Comparison of ENCODE assay signal across 1 cellular context in genomic region chr10:95635319-95635733, GRCh38.
TF ChIP-seq lines count a peak whose summit lies in the region.

No MANE protein-coding gene starts in this region.

TF ChIP-seq in HepG2, 621 proteins besides CTCF, POLR2A, EP300 and RAD21 (continued from another document and continues in another):
- no peak for TF ChIP-seq ZNF512B (CRISPR knock-in tag; IDR thresholded peaks at IDR 0.05; ENCODE audit: borderline replicate concordance)
- no peak for TF ChIP-seq ZNF10 (CRISPR knock-in tag; IDR thresholded peaks at IDR 0.05; ENCODE audit: borderline replicate concordance, low read depth)
- TF ChIP-seq KDM2A (CRISPR knock-in tag; IDR thresholded peaks at IDR 0.05; ENCODE audit: borderline replicate concordance, low read depth) = no peak
- TF ChIP-seq ZNF782 (CRISPR knock-in tag; IDR thresholded peaks at IDR 0.05; ENCODE audit: borderline replicate concordance) = no peak
- no peak for TF ChIP-seq YY1 (IDR thresholded peaks at IDR 0.05; ENCODE audit: insufficient read depth, insufficient replicate concordance, low read depth, low read length)
- TF ChIP-seq, protein P1, sequence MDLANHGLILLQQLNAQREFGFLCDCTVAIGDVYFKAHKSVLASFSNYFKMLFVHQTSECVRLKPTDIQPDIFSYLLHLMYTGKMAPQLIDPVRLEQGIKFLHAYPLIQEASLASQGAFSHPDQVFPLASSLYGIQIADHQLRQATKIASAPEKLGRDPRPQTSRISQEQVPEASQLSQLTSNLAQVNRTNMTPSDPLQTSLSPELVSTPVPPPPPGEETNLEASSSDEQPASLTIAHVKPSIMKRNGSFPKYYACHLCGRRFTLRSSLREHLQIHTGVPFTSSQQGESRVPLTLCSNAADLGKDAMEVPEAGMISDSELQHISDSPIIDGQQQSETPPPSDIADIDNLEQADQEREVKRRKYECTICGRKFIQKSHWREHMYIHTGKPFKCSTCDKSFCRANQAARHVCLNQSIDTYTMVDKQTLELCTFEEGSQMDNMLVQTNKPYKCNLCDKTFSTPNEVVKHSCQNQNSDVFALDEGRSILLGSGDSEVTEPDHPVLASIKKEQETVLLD (CRISPR knock-in tag; IDR thresholded peaks at IDR 0.05; ENCODE audit: low read depth) = no peak
- TF ChIP-seq, protein P2, sequence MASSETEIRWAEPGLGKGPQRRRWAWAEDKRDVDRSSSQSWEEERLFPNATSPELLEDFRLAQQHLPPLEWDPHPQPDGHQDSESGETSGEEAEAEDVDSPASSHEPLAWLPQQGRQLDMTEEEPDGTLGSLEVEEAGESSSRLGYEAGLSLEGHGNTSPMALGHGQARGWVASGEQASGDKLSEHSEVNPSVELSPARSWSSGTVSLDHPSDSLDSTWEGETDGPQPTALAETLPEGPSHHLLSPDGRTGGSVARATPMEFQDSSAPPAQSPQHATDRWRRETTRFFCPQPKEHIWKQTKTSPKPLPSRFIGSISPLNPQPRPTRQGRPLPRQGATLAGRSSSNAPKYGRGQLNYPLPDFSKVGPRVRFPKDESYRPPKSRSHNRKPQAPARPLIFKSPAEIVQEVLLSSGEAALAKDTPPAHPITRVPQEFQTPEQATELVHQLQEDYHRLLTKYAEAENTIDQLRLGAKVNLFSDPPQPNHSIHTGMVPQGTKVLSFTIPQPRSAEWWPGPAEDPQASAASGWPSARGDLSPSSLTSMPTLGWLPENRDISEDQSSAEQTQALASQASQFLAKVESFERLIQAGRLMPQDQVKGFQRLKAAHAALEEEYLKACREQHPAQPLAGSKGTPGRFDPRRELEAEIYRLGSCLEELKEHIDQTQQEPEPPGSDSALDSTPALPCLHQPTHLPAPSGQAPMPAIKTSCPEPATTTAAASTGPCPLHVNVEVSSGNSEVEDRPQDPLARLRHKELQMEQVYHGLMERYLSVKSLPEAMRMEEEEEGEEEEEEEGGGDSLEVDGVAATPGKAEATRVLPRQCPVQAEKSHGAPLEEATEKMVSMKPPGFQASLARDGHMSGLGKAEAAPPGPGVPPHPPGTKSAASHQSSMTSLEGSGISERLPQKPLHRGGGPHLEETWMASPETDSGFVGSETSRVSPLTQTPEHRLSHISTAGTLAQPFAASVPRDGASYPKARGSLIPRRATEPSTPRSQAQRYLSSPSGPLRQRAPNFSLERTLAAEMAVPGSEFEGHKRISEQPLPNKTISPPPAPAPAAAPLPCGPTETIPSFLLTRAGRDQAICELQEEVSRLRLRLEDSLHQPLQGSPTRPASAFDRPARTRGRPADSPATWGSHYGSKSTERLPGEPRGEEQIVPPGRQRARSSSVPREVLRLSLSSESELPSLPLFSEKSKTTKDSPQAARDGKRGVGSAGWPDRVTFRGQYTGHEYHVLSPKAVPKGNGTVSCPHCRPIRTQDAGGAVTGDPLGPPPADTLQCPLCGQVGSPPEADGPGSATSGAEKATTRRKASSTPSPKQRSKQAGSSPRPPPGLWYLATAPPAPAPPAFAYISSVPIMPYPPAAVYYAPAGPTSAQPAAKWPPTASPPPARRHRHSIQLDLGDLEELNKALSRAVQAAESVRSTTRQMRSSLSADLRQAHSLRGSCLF (CRISPR knock-in tag; IDR thresholded peaks at IDR 0.05; ENCODE audit: borderline replicate concordance) = no peak
- TF ChIP-seq AHDC1 (CRISPR knock-in tag; IDR thresholded peaks at IDR 0.05; ENCODE audit: borderline replicate concordance) = peak; percentile 69; the same call in 1 of the 2 replicates
- no peak for TF ChIP-seq NONO (IDR thresholded peaks at IDR 0.05)
- TF ChIP-seq NONO (CRISPR knock-in tag; conservative IDR thresholded peaks at IDR 0.05) = peak; percentile 43; the same call in 1 of the 2 replicates
- TF ChIP-seq, protein P3, sequence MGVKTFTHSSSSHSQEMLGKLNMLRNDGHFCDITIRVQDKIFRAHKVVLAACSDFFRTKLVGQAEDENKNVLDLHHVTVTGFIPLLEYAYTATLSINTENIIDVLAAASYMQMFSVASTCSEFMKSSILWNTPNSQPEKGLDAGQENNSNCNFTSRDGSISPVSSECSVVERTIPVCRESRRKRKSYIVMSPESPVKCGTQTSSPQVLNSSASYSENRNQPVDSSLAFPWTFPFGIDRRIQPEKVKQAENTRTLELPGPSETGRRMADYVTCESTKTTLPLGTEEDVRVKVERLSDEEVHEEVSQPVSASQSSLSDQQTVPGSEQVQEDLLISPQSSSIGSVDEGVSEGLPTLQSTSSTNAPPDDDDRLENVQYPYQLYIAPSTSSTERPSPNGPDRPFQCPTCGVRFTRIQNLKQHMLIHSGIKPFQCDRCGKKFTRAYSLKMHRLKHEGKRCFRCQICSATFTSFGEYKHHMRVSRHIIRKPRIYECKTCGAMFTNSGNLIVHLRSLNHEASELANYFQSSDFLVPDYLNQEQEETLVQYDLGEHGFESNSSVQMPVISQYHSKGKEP (CRISPR knock-in tag; IDR thresholded peaks at IDR 0.05) = no peak
- TF ChIP-seq PHF5A (CRISPR knock-in tag; IDR thresholded peaks at IDR 0.05; ENCODE audit: low read depth, unreplicated experiment) = no peak
- no peak for TF ChIP-seq ZNF83 (CRISPR knock-in tag; IDR thresholded peaks at IDR 0.05; ENCODE audit: borderline replicate concordance)
- no peak for TF ChIP-seq PHF8 (CRISPR knock-in tag; IDR thresholded peaks at IDR 0.05)
- TF ChIP-seq, protein P4, sequence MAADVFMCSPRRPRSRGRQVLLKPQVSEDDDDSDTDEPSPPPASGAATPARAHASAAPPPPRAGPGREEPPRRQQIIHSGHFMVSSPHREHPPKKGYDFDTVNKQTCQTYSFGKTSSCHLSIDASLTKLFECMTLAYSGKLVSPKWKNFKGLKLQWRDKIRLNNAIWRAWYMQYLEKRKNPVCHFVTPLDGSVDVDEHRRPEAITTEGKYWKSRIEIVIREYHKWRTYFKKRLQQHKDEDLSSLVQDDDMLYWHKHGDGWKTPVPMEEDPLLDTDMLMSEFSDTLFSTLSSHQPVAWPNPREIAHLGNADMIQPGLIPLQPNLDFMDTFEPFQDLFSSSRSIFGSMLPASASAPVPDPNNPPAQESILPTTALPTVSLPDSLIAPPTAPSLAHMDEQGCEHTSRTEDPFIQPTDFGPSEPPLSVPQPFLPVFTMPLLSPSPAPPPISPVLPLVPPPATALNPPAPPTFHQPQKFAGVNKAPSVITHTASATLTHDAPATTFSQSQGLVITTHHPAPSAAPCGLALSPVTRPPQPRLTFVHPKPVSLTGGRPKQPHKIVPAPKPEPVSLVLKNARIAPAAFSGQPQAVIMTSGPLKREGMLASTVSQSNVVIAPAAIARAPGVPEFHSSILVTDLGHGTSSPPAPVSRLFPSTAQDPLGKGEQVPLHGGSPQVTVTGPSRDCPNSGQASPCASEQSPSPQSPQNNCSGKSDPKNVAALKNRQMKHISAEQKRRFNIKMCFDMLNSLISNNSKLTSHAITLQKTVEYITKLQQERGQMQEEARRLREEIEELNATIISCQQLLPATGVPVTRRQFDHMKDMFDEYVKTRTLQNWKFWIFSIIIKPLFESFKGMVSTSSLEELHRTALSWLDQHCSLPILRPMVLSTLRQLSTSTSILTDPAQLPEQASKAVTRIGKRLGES (CRISPR knock-in tag; IDR thresholded peaks at IDR 0.05; ENCODE audit: borderline replicate concordance) = no peak
- TF ChIP-seq NFYC (CRISPR knock-in tag; IDR thresholded peaks at IDR 0.05) = peak; percentile 9; the same call in 1 of the 2 replicates
- TF ChIP-seq TEAD2 (CRISPR knock-in tag; IDR thresholded peaks at IDR 0.05) = no peak
- TF ChIP-seq, protein P5, sequence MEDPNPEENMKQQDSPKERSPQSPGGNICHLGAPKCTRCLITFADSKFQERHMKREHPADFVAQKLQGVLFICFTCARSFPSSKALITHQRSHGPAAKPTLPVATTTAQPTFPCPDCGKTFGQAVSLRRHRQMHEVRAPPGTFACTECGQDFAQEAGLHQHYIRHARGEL (CRISPR knock-in tag; IDR thresholded peaks at IDR 0.05) = no peak
- TF ChIP-seq SIX4 (CRISPR knock-in tag; IDR thresholded peaks at IDR 0.05) = peak; percentile 31; the same call in 1 of the 2 replicates
- TF ChIP-seq POGK (CRISPR knock-in tag; conservative IDR thresholded peaks at IDR 0.05) = no peak
- TF ChIP-seq CCDC6 (CRISPR knock-in tag; IDR thresholded peaks at IDR 0.05) = no peak
- no peak for TF ChIP-seq ZFP37 (CRISPR knock-in tag; IDR thresholded peaks at IDR 0.05; ENCODE audit: borderline replicate concordance)
- TF ChIP-seq ZNF337 (CRISPR knock-in tag; IDR thresholded peaks at IDR 0.05; ENCODE audit: borderline replicate concordance, low read depth) = no peak
- TF ChIP-seq ZNF230 (CRISPR knock-in tag; IDR thresholded peaks at IDR 0.05) = no peak
- TF ChIP-seq MIXL1 (CRISPR knock-in tag; IDR thresholded peaks at IDR 0.05) = 0 out of 2 replicates have a peak, but pooled peaks have one; percentile 49
- TF ChIP-seq ZNF496 (CRISPR knock-in tag; IDR thresholded peaks at IDR 0.05; ENCODE audit: insufficient replicate concordance) = no peak
- TF ChIP-seq, protein P6, sequence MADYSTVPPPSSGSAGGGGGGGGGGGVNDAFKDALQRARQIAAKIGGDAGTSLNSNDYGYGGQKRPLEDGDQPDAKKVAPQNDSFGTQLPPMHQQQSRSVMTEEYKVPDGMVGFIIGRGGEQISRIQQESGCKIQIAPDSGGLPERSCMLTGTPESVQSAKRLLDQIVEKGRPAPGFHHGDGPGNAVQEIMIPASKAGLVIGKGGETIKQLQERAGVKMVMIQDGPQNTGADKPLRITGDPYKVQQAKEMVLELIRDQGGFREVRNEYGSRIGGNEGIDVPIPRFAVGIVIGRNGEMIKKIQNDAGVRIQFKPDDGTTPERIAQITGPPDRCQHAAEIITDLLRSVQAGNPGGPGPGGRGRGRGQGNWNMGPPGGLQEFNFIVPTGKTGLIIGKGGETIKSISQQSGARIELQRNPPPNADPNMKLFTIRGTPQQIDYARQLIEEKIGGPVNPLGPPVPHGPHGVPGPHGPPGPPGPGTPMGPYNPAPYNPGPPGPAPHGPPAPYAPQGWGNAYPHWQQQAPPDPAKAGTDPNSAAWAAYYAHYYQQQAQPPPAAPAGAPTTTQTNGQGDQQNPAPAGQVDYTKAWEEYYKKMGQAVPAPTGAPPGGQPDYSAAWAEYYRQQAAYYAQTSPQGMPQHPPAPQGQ (CRISPR knock-in tag; IDR thresholded peaks at IDR 0.05; ENCODE audit: borderline replicate concordance) = no peak
- TF ChIP-seq HNRNPLL (IDR thresholded peaks at IDR 0.05; ENCODE audit: low read depth, low read length, poor library complexity, severe bottlenecking) = no peak
- no peak for TF ChIP-seq MAFF (IDR thresholded peaks at IDR 0.05; ENCODE audit: low read depth, low read length)
- no peak; the same call in 1 of the 2 replicates for TF ChIP-seq SNAI1 (CRISPR knock-in tag; IDR thresholded peaks at IDR 0.05; ENCODE audit: borderline replicate concordance)
- no peak for TF ChIP-seq GZF1 (CRISPR knock-in tag; IDR thresholded peaks at IDR 0.05)
- TF ChIP-seq ZNF556 (CRISPR knock-in tag; IDR thresholded peaks at IDR 0.05; ENCODE audit: borderline replicate concordance) = no peak
